12 cellular contexts compared by ENCODE assay signal in genomic region chr10:47078393-47079163, GRCh38.
"Had no signal": no experiment of that assay in that cellular context is flagged by ENCODE, and none has a peak within 500 bp of the region (broad histone marks: within the 10 kb centered on the region; RNA-seq: fewer than 3 reads in every experiment).

No MANE protein-coding gene starts in this region.

- H3K4me3 Mint-ChIP-seq: natural killer cell treated with Interleukin-12 subunit alpha and Interleukin-12 subunit beta and Interleukin-15 and Interleukin-18, amount 100 ng/mL, for 72 hours had no signal

- H3K27ac Mint-ChIP-seq: activated naive CD4-positive, alpha-beta T cell treated with anti-CD3 and anti-CD28 coated beads, Interleukin-2, amount 50 U/mL, for 72 hours; natural killer cell treated with Interleukin-12 subunit alpha and Interleukin-12 subunit beta and Interleukin-15 and Interleukin-18, amount 100 ng/mL, for 72 hours had no signal

- H3K36me3 ChIP-seq: pancreas, stomach, thyroid gland had no signal

- H3K36me3 Mint-ChIP-seq: activated naive CD4-positive, alpha-beta T cell treated with anti-CD3 and anti-CD28 coated beads, Interleukin-2, amount 50 U/mL, for 72 hours; natural killer cell treated with Interleukin-12 subunit alpha and Interleukin-12 subunit beta and Interleukin-15 and Interleukin-18, amount 100 ng/mL, for 72 hours had no signal

- H3K9me3 ChIP-seq: pancreas, stomach, thyroid gland had no signal

- H3K27me3 ChIP-seq: pancreas, thyroid gland had no signal

- H3K27ac ChIP-seq: pancreas, stomach, thyroid gland, VCaP had no signal

- DNase-seq: activated CD4-positive, alpha-beta T cell treated with anti-CD3 and anti-CD28 coated beads for 48 hours; activated effector memory CD4-positive, alpha-beta T cell treated with Interleukin-2 at 50 U/mL for 16 hours; pancreas; stimulated activated CD4-positive, alpha-beta T cell treated with anti-CD3 and anti-CD28 coated beads, Interleukin-15, amount 100 ng/mL, for 24 hours; stomach; T1000; thyroid gland had no signal

- H3K4me3 ChIP-seq: pancreas, stomach, thyroid gland had no signal

- ATAC-seq: activated naive CD4-positive, alpha-beta T cell treated with anti-CD3 and anti-CD28 coated beads, Interleukin-2, amount 50 U/mL, for 72 hours; esophagus mucosa; natural killer cell treated with Interleukin-12 subunit alpha and Interleukin-12 subunit beta and Interleukin-15 and Interleukin-18, amount 100 ng/mL, for 72 hours; pancreas had no signal

- FAIRE-seq: endometrium, pancreas had no signal

- H3K9me3 Mint-ChIP-seq: activated naive CD4-positive, alpha-beta T cell treated with anti-CD3 and anti-CD28 coated beads, Interleukin-2, amount 50 U/mL, for 72 hours; natural killer cell treated with Interleukin-12 subunit alpha and Interleukin-12 subunit beta and Interleukin-15 and Interleukin-18, amount 100 ng/mL, for 72 hours had no signal

- H3K4me1 ChIP-seq: pancreas, stomach, thyroid gland had no signal
